ENCODE assay signal across 16 cellular contexts in genomic region chr2:120398961-120399888, GRCh38. TPM values are rescaled to one million over a fixed set of nuclear protein-coding genes. Genes with fewer than 3 reads are reported as not detected.
DNase-seq lines count a peak whose midpoint lies in the region; ATAC-seq, FAIRE-seq and TF ChIP-seq lines count a peak whose summit lies in the region.
"Had no signal": no experiment of that assay in that cellular context is flagged by ENCODE, and none has a peak within 500 bp of the region (broad histone marks: within the 10 kb centered on the region; RNA-seq: fewer than 3 reads in every experiment).

No MANE protein-coding gene starts in this region.

- intact Hi-C loops in left cardiac atrium (cut with DNase I), result no loop called here
- intact Hi-C loops in activated CD4-positive, alpha-beta memory T cell treated with anti-CD3 and anti-CD28 coated beads for 36 hours (cut with micrococcal nuclease), result no loop called here
- intact Hi-C loops in HepG2 (cut with micrococcal nuclease; ENCODE audit: unreplicated experiment), result loop anchor here (1.0 to 5.0 kb wide), 4 partner anchors 38 to 278 kb away; no protein-coding TSS in a partner anchor
- intact Hi-C loops in vagina (cut with DNase I), result no loop called here

- no peaks in the 10 kb centered on the region for H3K4me1 Mint-ChIP-seq in activated CD4-positive, alpha-beta memory T cell treated with anti-CD3 and anti-CD28 coated beads for 36 hours (ENCODE audit: low read depth)

- H3K9me3 Mint-ChIP-seq in activated CD4-positive, alpha-beta memory T cell treated with anti-CD3 and anti-CD28 coated beads for 36 hours, result no peaks in the 10 kb centered on the region

- TF ChIP-seq POLR2A in HepG2 (IDR thresholded peaks at IDR 0.05; ENCODE audit: insufficient read depth in 1 of 2, low read depth in 2 of 2, low read length in 2 of 2) (no peak), vagina (IDR thresholded peaks at IDR 0.05) (no peak)

- 19% methylated on average over 19 of the region's 24 CpGs for WGBS in HepG2 (ENCODE audit: low lambda C conversion rate)

- H3K27ac ChIP-seq in right atrium auricular region (no peak overlapping the region), HepG2 (ENCODE audit: extremely low read length, insufficient read depth, low read length) (no peak overlapping the region), vagina (no peak overlapping the region)
- H3K27ac ChIP-seq: neutrophil had no signal

- TF ChIP-seq RAD21 in HepG2 (CRISPR knock-in tag; IDR thresholded peaks at IDR 0.05), result peak; percentile 75

- peak; percentile 15 for DNase-seq in left cardiac atrium
- DNase-seq in right atrium auricular region (ENCODE audit: low spot score), result no peak
- DNase-seq in activated CD4-positive, alpha-beta memory T cell treated with anti-CD3 and anti-CD28 coated beads for 36 hours, result peak; percentile 5
- DNase-seq in HepG2 (ENCODE audit: low spot score), result peak; percentile 98
- DNase-seq in NCI-H1694 treated with DMSO at 0.1 percent for 48 hours (lab: John Stamatoyannopoulos, UW), result no peak
- no peak for DNase-seq in activated naive CD4-positive, alpha-beta T cell treated with anti-CD3 and anti-CD28 coated beads, Interleukin-2, amount 50 U/mL, for 16 hours
- no peak for DNase-seq in vagina (ENCODE audit: extremely low spot score in 2 of 2)
- DNase-seq: anterior cingulate cortex; effector CD8-positive, alpha-beta T cell; KG1; NCI-H2171 treated with DMSO at 0.1 percent for 48 hours had no signal

- no peak overlapping the region for H3K27ac Mint-ChIP-seq in activated CD4-positive, alpha-beta memory T cell treated with anti-CD3 and anti-CD28 coated beads for 36 hours

- no peaks in the 10 kb centered on the region for H3K36me3 Mint-ChIP-seq in activated CD4-positive, alpha-beta memory T cell treated with anti-CD3 and anti-CD28 coated beads for 36 hours

- FAIRE-seq in HepG2 (lab: Jason Lieb, UNC), result peak; percentile 93
- FAIRE-seq: frontal cortex, GM18507 had no signal

- ATAC-seq in left cardiac atrium (no peak), HepG2 (peak; percentile 96), GM21786 (IDR thresholded peaks at IDR 0.05; ENCODE audit: unreplicated experiment) (no peak)

- TF ChIP-seq EP300 in HepG2 (IDR thresholded peaks at IDR 0.05; ENCODE audit: low read depth in 2 of 2, low read length in 2 of 2) (peak; percentile 68 to 78; a peak in 3 of 4 replicates), HepG2 (CRISPR knock-in tag; IDR thresholded peaks at IDR 0.05; ENCODE audit: borderline replicate concordance) (peak; percentile 90)

- no peak overlapping the region for H3K4me3 ChIP-seq in right atrium auricular region
- H3K4me3 ChIP-seq in HepG2 (replicated peaks in 1 of 3; ENCODE audit: insufficient read depth in 1 of 3, low read depth in 2 of 3, low read length in 3 of 3), result peak overlapping the region in 1 of 3 experiments; percentile 47; a peak in 2 of 6 replicates
- no peak overlapping the region for H3K4me3 ChIP-seq in vagina

- POLR2A ChIA-PET in activated CD4-positive, alpha-beta memory T cell treated with anti-CD3 and anti-CD28 coated beads for 36 hours (lab: Charles Lee), result no interaction called here
- POLR2A ChIA-PET in HepG2 (lab: Yijun Ruan, JAX), result interaction anchor here (0.7 to 7.0 kb wide), 3 partner anchors 10 to 66 kb away, joined by 3 to 55 read pairs (median 3); no protein-coding TSS in a partner anchor

- peak overlapping the region; percentile 22; the same call in 1 of the 2 replicates for H3K9ac ChIP-seq in HepG2 (ENCODE audit: insufficient read depth, low read depth, low read length)

- no peak for TF ChIP-seq CTCF in right atrium auricular region (IDR thresholded peaks at IDR 0.05)
- peak; percentile 54 for TF ChIP-seq CTCF in HepG2 (CRISPR knock-in tag; IDR thresholded peaks at IDR 0.05)
- no peak for TF ChIP-seq CTCF in vagina (IDR thresholded peaks at IDR 0.05)

- no peaks in the 10 kb centered on the region for H4K20me1 ChIP-seq in HepG2 (ENCODE audit: insufficient read depth, low read length)

- CTCF ChIA-PET in activated CD4-positive, alpha-beta memory T cell treated with anti-CD3 and anti-CD28 coated beads for 36 hours (lab: Charles Lee), result no interaction called here
- CTCF ChIA-PET in HepG2 (lab: Yijun Ruan, JAX; ENCODE audit: low intra/inter-chr PET ratio, low total read pairs), result interaction anchor here (1.5 kb wide), 1 partner anchor 37 kb away, joined by 8 read pairs; no protein-coding TSS in a partner anchor

- H3K4me3 Mint-ChIP-seq in activated CD4-positive, alpha-beta memory T cell treated with anti-CD3 and anti-CD28 coated beads for 36 hours, result no peak overlapping the region

- no peaks in the 10 kb centered on the region for H3K79me2 ChIP-seq in HepG2 (ENCODE audit: insufficient read depth, low read length)

- in situ Hi-C loops in HepG2 (cut with HindIII; ENCODE audit: extremely low pct_ligation_motif_present, low pct_unique_long_range_greater_than_20kb), result loop anchor here (5.0 kb wide), 1 partner anchor 52 kb away; the partner anchor contains the start of gene INHBB

- H3K27me3 ChIP-seq in right atrium auricular region, result no peaks in the 10 kb centered on the region
- H3K27me3 ChIP-seq in HepG2 (ENCODE audit: control insufficient read depth in 1 of 2, insufficient read depth in 2 of 2, low read length in 2 of 2), result peaks cover 0 to 7% of the 10 kb centered on the region in 2 experiments; a peak in 2 of 5 replicates
- no peaks in the 10 kb centered on the region for H3K27me3 ChIP-seq in vagina

- H3K4me1 ChIP-seq in right atrium auricular region (no peaks in the 10 kb centered on the region), HepG2 (ENCODE audit: insufficient read depth, low read length) (peaks cover 77% of the 10 kb centered on the region), vagina (peaks cover 4% of the 10 kb centered on the region)

- H3K4me2 ChIP-seq in HepG2 (ENCODE audit: low read depth, low read length), result peak overlapping the region; percentile 55

- no TSS peak for BruUV-seq in HepG2 (replicated peaks; lab: Mats Ljungman, UMichigan)

- H2AFZ ChIP-seq in HepG2 (ENCODE audit: low read length), result no peak overlapping the region

- H3K9me3 ChIP-seq in right atrium auricular region (no peaks in the 10 kb centered on the region), HepG2 (ENCODE audit: low read length) (no peaks in the 10 kb centered on the region), vagina (no peaks in the 10 kb centered on the region)
- H3K9me3 ChIP-seq: neutrophil had no signal

- no peaks in the 10 kb centered on the region for H3K36me3 ChIP-seq in right atrium auricular region
- H3K36me3 ChIP-seq in HepG2 (replicated peaks in 1 of 2; ENCODE audit: control insufficient read depth in 1 of 2, insufficient read depth in 2 of 2, low read length in 2 of 2), result no peaks in the 10 kb centered on the region
- H3K36me3 ChIP-seq in vagina, result no peaks in the 10 kb centered on the region
- H3K36me3 ChIP-seq: neutrophil had no signal

- peaks cover 7% of the 10 kb centered on the region for H3K27me3 Mint-ChIP-seq in activated CD4-positive, alpha-beta memory T cell treated with anti-CD3 and anti-CD28 coated beads for 36 hours

TF ChIP-seq in HepG2, 621 proteins besides CTCF, POLR2A, EP300 and RAD21 (continues in another document):
- TF ChIP-seq MAZ (IDR thresholded peaks at IDR 0.05; ENCODE audit: borderline replicate concordance, low read depth, low read length), result peak; percentile 85
- TF ChIP-seq MAZ (CRISPR knock-in tag; IDR thresholded peaks at IDR 0.05; ENCODE audit: low read depth), result peak; percentile 75; the same call in 1 of the 2 replicates
- peak; percentile 71; the same call in 1 of the 2 replicates for TF ChIP-seq KLF12 (CRISPR knock-in tag; IDR thresholded peaks at IDR 0.05; ENCODE audit: borderline replicate concordance)
- TF ChIP-seq DPF2 (CRISPR knock-in tag; IDR thresholded peaks at IDR 0.05; ENCODE audit: borderline replicate concordance, low read depth), result peak; percentile 88
- TF ChIP-seq CHD2 (IDR thresholded peaks at IDR 0.05; ENCODE audit: low read depth, low read length), result no peak
- TF ChIP-seq RFXANK (CRISPR knock-in tag; IDR thresholded peaks at IDR 0.05), result no peak
- peak; percentile 91 for TF ChIP-seq JUN (CRISPR knock-in tag; IDR thresholded peaks at IDR 0.05)

RNA-seq across cellular contexts. Expression of gene INHBB, which starts 53.3 kb away (rescaled TPM):
- 1 to 10 TPM; 3.7 to 3.9 TPM for total RNA-seq in left cardiac atrium
- total RNA-seq in right atrium auricular region, result 1 to 10 TPM in 1 of 2 donors, under 1 TPM in 1; 0.74 to 5.9 TPM
- not detected for total RNA-seq in activated CD4-positive, alpha-beta memory T cell treated with anti-CD3 and anti-CD28 coated beads for 36 hours
- total RNA-seq in HepG2 (2016; rRNA removed; fragmentation: Illumina TruSeq; extraction: Trizol), result 0.17 and 0.20 TPM in 2 replicates
- total RNA-seq in HepG2 (2016; cell fraction: cytosol; rRNA removed; fragmentation: Illumina TruSeq; extraction: Trizol; ENCODE audit: low read depth), result not detected in 2 replicates
- total RNA-seq in HepG2 (2016; cell fraction: insoluble cytoplasmic fraction; rRNA removed; fragmentation: Illumina TruSeq; extraction: Trizol), result 0.09 and 0.19 TPM in 2 replicates
- 0.09 and 0.10 TPM in 2 replicates for total RNA-seq in HepG2 (2016; cell fraction: membrane; rRNA removed; fragmentation: Illumina TruSeq; extraction: Trizol)
- total RNA-seq in HepG2 (2016; cell fraction: nucleus; rRNA removed; fragmentation: Illumina TruSeq; extraction: Trizol), result 0.40 and 0.47 TPM in 2 replicates
- polyA plus RNA-seq in HepG2 (2011; rRNA removed), result 1.7 and 2.4 TPM in 2 replicates
- 2.2 and 2.3 TPM in 2 replicates for polyA plus RNA-seq in HepG2 (2011; cell fraction: cytosol; rRNA removed)
- polyA plus RNA-seq in HepG2 (2011; cell fraction: nucleus; rRNA removed), result 2.0 and 2.4 TPM in 2 replicates
- polyA plus RNA-seq in HepG2 (2012), result 0.34 and 0.88 TPM in 2 replicates
- 0.05 TPM in 1 of 2 replicates, not detected in the other for polyA plus RNA-seq in HepG2 (2016; cell fraction: cytosol; fragmentation: Illumina TruSeq; extraction: Trizol; ENCODE audit: low read depth)
- 0.10 and 0.17 TPM in 2 replicates for polyA plus RNA-seq in HepG2 (2016; cell fraction: insoluble cytoplasmic fraction; fragmentation: Illumina TruSeq; extraction: Trizol; ENCODE audit: low read depth)
- polyA plus RNA-seq in HepG2 (2016; cell fraction: membrane; fragmentation: Illumina TruSeq; extraction: Trizol; ENCODE audit: low read depth), result 0.06 TPM in 2 replicates
- polyA plus RNA-seq in HepG2 (2016; cell fraction: nucleus; fragmentation: Illumina TruSeq; extraction: Trizol; ENCODE audit: insufficient read depth, low read depth), result 0.37 and 0.68 TPM in 2 replicates
- polyA minus RNA-seq in HepG2 (2011; rRNA and poly(A)+ RNA removed; ENCODE audit: low replicate concordance), result 4.0 TPM in 1 of 2 replicates, not detected in the other
- 2.7 TPM in 2 replicates for polyA minus RNA-seq in HepG2 (2011; cell fraction: cytosol; rRNA and poly(A)+ RNA removed)
- polyA minus RNA-seq in HepG2 (2011; cell fraction: nucleus; rRNA and poly(A)+ RNA removed), result 0.90 and 1.1 TPM in 2 replicates
- total RNA-seq in vagina, result 19.4 TPM
- total RNA-seq: G401 had no signal

Comparison
In these comparisons a context has a peak if more than half of its experiments do, and no peak if none do; other contexts are left out.
1. DNase-seq: peak in left cardiac atrium (single experiment), activated CD4-positive, alpha-beta memory T cell treated with anti-CD3 and anti-CD28 coated beads for 36 hours (single experiment) and HepG2 (single experiment); none in right atrium auricular region (single experiment), NCI-H1694 treated with DMSO at 0.1 percent for 48 hours (single experiment), activated naive CD4-positive, alpha-beta T cell treated with anti-CD3 and anti-CD28 coated beads, Interleukin-2, amount 50 U/mL, for 16 hours (single experiment) and vagina (0 of 2).